In genomic region chr11:108121274-108122155, GRCh38 we compare ENCODE assay signal across 1 cellular context.
TF ChIP-seq lines count a peak whose summit lies in the region.

TSS of gene ACAT1 (plus strand) at chr11:108121567. CDS start at chr11:108121607, 40 bp downstream.

TF ChIP-seq in GM12878, 131 proteins besides CTCF, POLR2A, EP300 and RAD21 (continued from another document):
- no peak for TF ChIP-seq CEBPZ (IDR thresholded peaks at IDR 0.05; ENCODE audit: low read depth, low read length)
- TF ChIP-seq, protein P1, sequence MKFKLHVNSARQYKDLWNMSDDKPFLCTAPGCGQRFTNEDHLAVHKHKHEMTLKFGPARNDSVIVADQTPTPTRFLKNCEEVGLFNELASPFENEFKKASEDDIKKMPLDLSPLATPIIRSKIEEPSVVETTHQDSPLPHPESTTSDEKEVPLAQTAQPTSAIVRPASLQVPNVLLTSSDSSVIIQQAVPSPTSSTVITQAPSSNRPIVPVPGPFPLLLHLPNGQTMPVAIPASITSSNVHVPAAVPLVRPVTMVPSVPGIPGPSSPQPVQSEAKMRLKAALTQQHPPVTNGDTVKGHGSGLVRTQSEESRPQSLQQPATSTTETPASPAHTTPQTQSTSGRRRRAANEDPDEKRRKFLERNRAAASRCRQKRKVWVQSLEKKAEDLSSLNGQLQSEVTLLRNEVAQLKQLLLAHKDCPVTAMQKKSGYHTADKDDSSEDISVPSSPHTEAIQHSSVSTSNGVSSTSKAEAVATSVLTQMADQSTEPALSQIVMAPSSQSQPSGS (IDR thresholded peaks at IDR 0.05; ENCODE audit: low read length), result no peak
- TF ChIP-seq, protein P2, sequence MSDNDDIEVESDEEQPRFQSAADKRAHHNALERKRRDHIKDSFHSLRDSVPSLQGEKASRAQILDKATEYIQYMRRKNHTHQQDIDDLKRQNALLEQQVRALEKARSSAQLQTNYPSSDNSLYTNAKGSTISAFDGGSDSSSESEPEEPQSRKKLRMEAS (IDR thresholded peaks at IDR 0.05; ENCODE audit: low read depth, low read length), result peak; percentile 71
- TF ChIP-seq BMI1 (IDR thresholded peaks at IDR 0.05; ENCODE audit: borderline replicate concordance), result no peak
- peak; percentile 75 to 92; a peak in 3 of 4 replicates for TF ChIP-seq BHLHE40 (IDR thresholded peaks at IDR 0.05; ENCODE audit: borderline replicate concordance in 1 of 2, low read depth in 2 of 2, low read length in 1 of 2)
- no peak for TF ChIP-seq KAT2A (conservative IDR thresholded peaks at IDR 0.05; ENCODE audit: control insufficient read depth, low read depth, low read length)
- TF ChIP-seq SREBF1 (IDR thresholded peaks at IDR 0.05; ENCODE audit: low read length), result no peak
- no peak for TF ChIP-seq NFYA (IDR thresholded peaks at IDR 0.05; ENCODE audit: borderline replicate concordance, low read depth, low read length)
- TF ChIP-seq LARP7 (IDR thresholded peaks at IDR 0.05), result peak; percentile 83; the same call in 1 of the 2 replicates
- peak; percentile 54; the same call in 1 of the 2 replicates for TF ChIP-seq CBFB (IDR thresholded peaks at IDR 0.05; ENCODE audit: low read depth)
- no peak for TF ChIP-seq SUPT20H (IDR thresholded peaks at IDR 0.05; ENCODE audit: borderline replicate concordance, control insufficient read depth, low read depth, low read length)
- TF ChIP-seq MYC (IDR thresholded peaks at IDR 0.05; ENCODE audit: insufficient read depth, insufficient read length, insufficient replicate concordance, low read length, severe bottlenecking), result peak; percentile 44
- no peak for TF ChIP-seq CEBPB (IDR thresholded peaks at IDR 0.05; ENCODE audit: borderline replicate concordance in 1 of 2, low read depth in 2 of 2, low read length in 2 of 2)
- no peak for TF ChIP-seq TBL1XR1 (IDR thresholded peaks at IDR 0.05; ENCODE audit: low read depth, low read length)
